ENCODE assay signal across 1 cellular context in genomic region chr3:157318639-157319288, GRCh38.
TF ChIP-seq lines count a peak whose summit lies in the region.

No MANE protein-coding gene starts in this region.

TF ChIP-seq in HepG2, 621 proteins besides CTCF, POLR2A, EP300 and RAD21 (continued from another document):
- TF ChIP-seq ZNF264 (CRISPR knock-in tag; IDR thresholded peaks at IDR 0.05): no peak
- TF ChIP-seq ZSCAN21 (CRISPR knock-in tag; IDR thresholded peaks at IDR 0.05; ENCODE audit: borderline replicate concordance): no peak
